8 cellular contexts compared by ENCODE assay signal in genomic region chr6:159929819-159930218, GRCh38. TPM values are rescaled to one million over a fixed set of nuclear protein-coding genes. Genes with fewer than 3 reads are reported as not detected.
DNase-seq lines count a peak whose midpoint lies in the region; ATAC-seq and TF ChIP-seq lines count a peak whose summit lies in the region.
"Had no signal": no experiment of that assay in that cellular context is flagged by ENCODE, and none has a peak within 500 bp of the region (broad histone marks: within the 10 kb centered on the region; RNA-seq: fewer than 3 reads in every experiment).

No MANE protein-coding gene starts in this region.

- H3K4me3 ChIP-seq in epithelial cell of esophagus (ENCODE audit: low read length) (no peak overlapping the region), suprapubic skin (no peak overlapping the region)

- 28% methylated on average over 8 of the region's 8 CpGs for WGBS in suprapubic skin

- no peaks in the 10 kb centered on the region for H3K9me3 ChIP-seq in suprapubic skin

- H3K4me1 ChIP-seq in suprapubic skin, result no peaks in the 10 kb centered on the region

- H3K4me1 Mint-ChIP-seq in stimulated activated effector memory CD8-positive, alpha-beta T cell treated with anti-CD3 and anti-CD28 coated beads, Interleukin-12 subunit alpha, Interleukin-12 subunit beta, amount 100 ng/mL, for 72 hours, result peaks cover 24% of the 10 kb centered on the region

- H3K27ac Mint-ChIP-seq in stimulated activated effector memory CD8-positive, alpha-beta T cell treated with anti-CD3 and anti-CD28 coated beads, Interleukin-12 subunit alpha, Interleukin-12 subunit beta, amount 100 ng/mL, for 72 hours, result peak overlapping the region; percentile 17

- no peak overlapping the region for H3K27ac ChIP-seq in suprapubic skin

- H3K27me3 ChIP-seq in suprapubic skin, result no peaks in the 10 kb centered on the region

- H3K9me3 Mint-ChIP-seq in stimulated activated effector memory CD8-positive, alpha-beta T cell treated with anti-CD3 and anti-CD28 coated beads, Interleukin-12 subunit alpha, Interleukin-12 subunit beta, amount 100 ng/mL, for 72 hours, result no peaks in the 10 kb centered on the region

- DNase-seq in T-helper 1 cell, result peak; percentile 39 to 60 (median 46)
- peak; percentile 17 for DNase-seq in epithelial cell of esophagus (ENCODE audit: low read depth)
- peak; percentile 12 to 69 for DNase-seq in stimulated activated effector memory CD8-positive, alpha-beta T cell treated with anti-CD3 and anti-CD28 coated beads, Interleukin-12 subunit alpha, Interleukin-12 subunit beta, amount 100 ng/mL, for 72 hours (ENCODE audit: low spot score in 2 of 2)
- no peak for DNase-seq in iPS-NIHi11 (ENCODE audit: low spot score)
- DNase-seq in suprapubic skin (ENCODE audit: low spot score in 2 of 2), result no peak

- H3K36me3 Mint-ChIP-seq in stimulated activated effector memory CD8-positive, alpha-beta T cell treated with anti-CD3 and anti-CD28 coated beads, Interleukin-12 subunit alpha, Interleukin-12 subunit beta, amount 100 ng/mL, for 72 hours, result no peaks in the 10 kb centered on the region

- ATAC-seq in GM18907 (IDR thresholded peaks at IDR 0.05; ENCODE audit: unreplicated experiment) (peak; percentile 52), HG03045 (IDR thresholded peaks at IDR 0.05; ENCODE audit: unreplicated experiment) (peak; percentile 40)
- peak; percentile 57 for ATAC-seq in stimulated activated effector memory CD8-positive, alpha-beta T cell treated with anti-CD3 and anti-CD28 coated beads, Interleukin-12 subunit alpha, Interleukin-12 subunit beta, amount 100 ng/mL, for 72 hours

- no peak for TF ChIP-seq EP300 in suprapubic skin (IDR thresholded peaks at IDR 0.05)

- no peaks in the 10 kb centered on the region for H3K36me3 ChIP-seq in suprapubic skin

- H3K4me3 Mint-ChIP-seq in stimulated activated effector memory CD8-positive, alpha-beta T cell treated with anti-CD3 and anti-CD28 coated beads, Interleukin-12 subunit alpha, Interleukin-12 subunit beta, amount 100 ng/mL, for 72 hours, result peak overlapping the region; percentile 28

- no peak for TF ChIP-seq POLR2A in suprapubic skin (IDR thresholded peaks at IDR 0.05)

- TF ChIP-seq CTCF in epithelial cell of esophagus (IDR thresholded peaks at IDR 0.05; ENCODE audit: insufficient read depth, low read depth, low read length, missing control alignments) (no peak), suprapubic skin (IDR thresholded peaks at IDR 0.05) (no peak)

RNA-seq across cellular contexts. Expression of gene MAS1, which starts 39.0 kb away (rescaled TPM):
- total RNA-seq in suprapubic skin, result not detected
- total RNA-seq: LHCN-M2 had no signal

RNA-seq across cellular contexts. Expression of gene IGF2R, which starts 39.1 kb away (rescaled TPM):
- 100 to 1,000 TPM in 1 of 4 donors, 10 to 100 TPM in 3; 58.2 to 137 (median 90.6) TPM for total RNA-seq in suprapubic skin

Comparison
In these comparisons a context has a peak if more than half of its experiments do, and no peak if none do; other contexts are left out.
1. DNase-seq: peak in T-helper 1 cell (5 of 5), epithelial cell of esophagus (single experiment) and stimulated activated effector memory CD8-positive, alpha-beta T cell treated with anti-CD3 and anti-CD28 coated beads, Interleukin-12 subunit alpha, Interleukin-12 subunit beta, amount 100 ng/mL, for 72 hours (2 of 2); none in iPS-NIHi11 (single experiment) and suprapubic skin (0 of 2).
2. Peak in every context shown above with its lines, with median percentiles within 50 percentile points of each other: ATAC-seq.